In genomic region chr2:173355866-173356508, GRCh38 we compare ENCODE assay signal across 8 cellular contexts. TPM values are rescaled to one million over a fixed set of nuclear protein-coding genes. Genes with fewer than 3 reads are reported as not detected.
DNase-seq lines count a peak whose midpoint lies in the region; ATAC-seq and TF ChIP-seq lines count a peak whose summit lies in the region.

No MANE protein-coding gene starts in this region.

- H3K4me3 ChIP-seq in cardiac muscle cell (peak overlapping the region; percentile 58), stomach smooth muscle (ENCODE audit: low read length in 2 of 2) (peak overlapping the region; percentile 39 to 81)

- peaks cover 6% of the 10 kb centered on the region for H3K27me3 Mint-ChIP-seq in T-helper 1 cell treated with Interleukin-12 subunit alpha and Interleukin-12 subunit beta and Interleukin-4 antibody, amounts not matched to agents 30 μg/mL and 1 μg/mL, for 36 hours (ENCODE audit: low read depth)
- peaks cover 3% of the 10 kb centered on the region for H3K27me3 Mint-ChIP-seq in glutamatergic neuron (ENCODE audit: unreplicated experiment)

- DNase-seq in cardiac muscle cell (ENCODE audit: low read depth in 1 of 2, low spot score in 1 of 2) (no peak), Right ventricle myocardium inferior (ENCODE audit: missing footprints) (no peak), glutamatergic neuron (peak; percentile 23), T1000 (lab: John Stamatoyannopoulos, UW) (no peak)

- H3K4me1 ChIP-seq in cardiac muscle cell (ENCODE audit: low read depth) = peaks cover 36% of the 10 kb centered on the region
- H3K4me1 ChIP-seq in stomach smooth muscle (ENCODE audit: control insufficient read depth, insufficient read depth, low read length) = peaks cover 14% of the 10 kb centered on the region

- H3K27ac ChIP-seq in cardiac muscle cell (peak overlapping the region; percentile 98), stomach smooth muscle (ENCODE audit: low read length) (no peak overlapping the region)

- no peaks in the 10 kb centered on the region for H3K9me3 ChIP-seq in cardiac muscle cell (ENCODE audit: low read depth)
- H3K9me3 ChIP-seq in stomach smooth muscle (ENCODE audit: control insufficient read depth in 2 of 2, low read length in 2 of 2) = no peaks in the 10 kb centered on the region

- no peaks in the 10 kb centered on the region for H3K36me3 ChIP-seq in cardiac muscle cell
- H3K36me3 ChIP-seq in stomach smooth muscle (ENCODE audit: control insufficient read depth in 2 of 2, insufficient read depth in 2 of 2, low read length in 2 of 2) = no peaks in the 10 kb centered on the region

- intact Hi-C loops in Right ventricle myocardium inferior (cut with DNase I) = loop anchor here (10.0 kb wide), 1 partner anchor 331 kb away; no protein-coding TSS in a partner anchor

- H3K27me3 ChIP-seq in cardiac muscle cell (no peaks in the 10 kb centered on the region), stomach smooth muscle (ENCODE audit: control insufficient read depth in 1 of 2, insufficient read depth in 2 of 2, low read length in 2 of 2) (peaks cover 17 to 34% of the 10 kb centered on the region in 2 donors)

- ATAC-seq in Right ventricle myocardium inferior = no peak
- no peak for ATAC-seq in HG02970 (IDR thresholded peaks at IDR 0.05; ENCODE audit: low FRiP score, unreplicated experiment)
- no peak for ATAC-seq in HG03342 (IDR thresholded peaks at IDR 0.05; ENCODE audit: unreplicated experiment)

- H3K36me3 Mint-ChIP-seq in T-helper 1 cell treated with Interleukin-12 subunit alpha and Interleukin-12 subunit beta and Interleukin-4 antibody, amounts not matched to agents 30 μg/mL and 1 μg/mL, for 36 hours (ENCODE audit: low read depth) = peaks cover 16% of the 10 kb centered on the region
- no peaks in the 10 kb centered on the region for H3K36me3 Mint-ChIP-seq in glutamatergic neuron (ENCODE audit: unreplicated experiment)

- H3K9me3 Mint-ChIP-seq in T-helper 1 cell treated with Interleukin-12 subunit alpha and Interleukin-12 subunit beta and Interleukin-4 antibody, amounts not matched to agents 30 μg/mL and 1 μg/mL, for 36 hours = no peaks in the 10 kb centered on the region
- H3K9me3 Mint-ChIP-seq in glutamatergic neuron (ENCODE audit: unreplicated experiment) = peaks cover 2% of the 10 kb centered on the region

- peaks cover 53% of the 10 kb centered on the region for H3K4me1 Mint-ChIP-seq in T-helper 1 cell treated with Interleukin-12 subunit alpha and Interleukin-12 subunit beta and Interleukin-4 antibody, amounts not matched to agents 30 μg/mL and 1 μg/mL, for 36 hours (ENCODE audit: low read depth)
- H3K4me1 Mint-ChIP-seq in glutamatergic neuron (ENCODE audit: low read depth, unreplicated experiment) = no peaks in the 10 kb centered on the region

- peak overlapping the region; percentile 84 for H3K27ac Mint-ChIP-seq in T-helper 1 cell treated with Interleukin-12 subunit alpha and Interleukin-12 subunit beta and Interleukin-4 antibody, amounts not matched to agents 30 μg/mL and 1 μg/mL, for 36 hours
- H3K27ac Mint-ChIP-seq in glutamatergic neuron (ENCODE audit: unreplicated experiment) = no peak overlapping the region

- no peak for TF ChIP-seq CTCF in cardiac muscle cell (IDR thresholded peaks at IDR 0.05; ENCODE audit: low read depth, low read length)
- no peak for TF ChIP-seq CTCF in glutamatergic neuron (IDR thresholded peaks at IDR 0.05; ENCODE audit: partially characterized antibody, unreplicated experiment)

- H3K4me3 Mint-ChIP-seq in T-helper 1 cell treated with Interleukin-12 subunit alpha and Interleukin-12 subunit beta and Interleukin-4 antibody, amounts not matched to agents 30 μg/mL and 1 μg/mL, for 36 hours = peak overlapping the region; percentile 91
- H3K4me3 Mint-ChIP-seq in glutamatergic neuron (ENCODE audit: unreplicated experiment) = peak overlapping the region; percentile 89

- no peak overlapping the region for H3K9ac ChIP-seq in stomach smooth muscle (ENCODE audit: low read length in 2 of 2)

RNA-seq across cellular contexts. Expression of gene CDCA7, which starts 1.3 kb away (rescaled TPM):
- total RNA-seq in cardiac muscle cell (24.2 and 27.7 TPM in 2 replicates), Right ventricle myocardium inferior (1.5 TPM), glutamatergic neuron (ENCODE audit: unreplicated experiment) (3.2 TPM)
- 28.6 and 42.3 TPM in 2 replicates for polyA plus RNA-seq in cardiac muscle cell
